Comparison of ENCODE assay signal across 15 cellular contexts in the genomic region with DNA sequence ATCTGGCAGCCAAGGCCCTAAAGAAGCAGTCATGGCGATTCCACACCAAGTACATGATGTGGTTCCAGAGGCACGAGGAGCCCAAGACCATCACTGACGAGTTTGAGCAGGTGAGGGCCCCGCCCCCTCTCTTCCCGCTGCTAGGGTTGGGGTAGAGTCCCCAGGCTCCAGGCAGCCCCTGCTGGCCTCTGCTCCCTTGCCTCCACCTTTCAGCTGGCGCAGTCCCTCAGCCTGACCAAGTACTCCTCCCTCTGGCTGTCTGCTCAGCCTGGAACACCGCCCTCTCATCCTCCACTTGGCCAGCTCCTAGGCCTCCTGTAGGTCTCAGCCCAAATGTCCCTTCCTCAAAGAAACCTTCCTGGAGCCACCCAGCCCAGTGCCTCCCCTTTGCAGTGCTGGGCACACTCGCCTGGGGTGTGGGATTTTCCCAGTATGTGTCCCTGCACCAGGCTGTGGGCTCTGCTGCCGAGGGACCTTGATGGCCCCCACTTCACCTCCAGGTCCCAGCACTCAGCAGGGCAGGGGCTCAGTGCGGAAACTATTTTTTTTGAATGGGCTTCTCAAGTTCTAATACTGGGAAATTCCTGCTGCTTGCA. TPM values are rescaled to one million over a fixed set of nuclear protein-coding genes. Genes with fewer than 3 reads are reported as not detected.
DNase-seq lines count a peak whose midpoint lies in the region; ATAC-seq and TF ChIP-seq lines count a peak whose summit lies in the region.
"Had no signal": no experiment of that assay in that cellular context is flagged by ENCODE, and none has a peak within 500 bp of the region (broad histone marks: within the 10 kb centered on the region; RNA-seq: fewer than 3 reads in every experiment).

No MANE protein-coding gene starts in this region.

- H3K4me2 ChIP-seq in fibroblast of lung (ENCODE audit: extremely low read depth, insufficient read depth, low read length), result no peak overlapping the region

- H3K4me1 ChIP-seq in left ventricle myocardium inferior (peaks cover 19% of the 10 kb centered on the region), fibroblast of lung (ENCODE audit: control insufficient read depth, extremely low read depth, insufficient read depth, low read length) (peaks cover 18% of the 10 kb centered on the region), stomach smooth muscle (ENCODE audit: control insufficient read depth, insufficient read depth, low read length) (peaks cover 17% of the 10 kb centered on the region)
- H3K4me1 ChIP-seq: BE2C had no signal

- H3K9me3 ChIP-seq in left ventricle myocardium inferior (replicated peaks) (no peaks in the 10 kb centered on the region), fibroblast of lung (ENCODE audit: control insufficient read depth, insufficient read depth, low read depth, low read length) (no peaks in the 10 kb centered on the region), stomach smooth muscle (ENCODE audit: control insufficient read depth in 2 of 2, low read length in 2 of 2) (no peaks in the 10 kb centered on the region)
- H3K9me3 ChIP-seq: BE2C had no signal

- H3K27me3 ChIP-seq in left ventricle myocardium inferior (ENCODE audit: low read depth), result no peaks in the 10 kb centered on the region
- H3K27me3 ChIP-seq in fibroblast of lung (ENCODE audit: control insufficient read depth, insufficient read depth, low read length), result no peaks in the 10 kb centered on the region
- no peaks in the 10 kb centered on the region for H3K27me3 ChIP-seq in stomach smooth muscle (ENCODE audit: control insufficient read depth in 1 of 2, insufficient read depth in 2 of 2, low read length in 2 of 2)
- H3K27me3 ChIP-seq: BE2C had no signal

- peaks cover 6% of the 10 kb centered on the region for H3K79me2 ChIP-seq in fibroblast of lung (ENCODE audit: control insufficient read depth, insufficient read depth, low read length)

- peak overlapping the region; percentile 50 to 82 for H3K27ac Mint-ChIP-seq in T-cell

- ATAC-seq in left ventricle myocardium superior (no peak), T-cell (replicated peaks in 1 of 4) (no peak)

- CTCF ChIA-PET in T-cell (lab: Charles Lee), result no interaction called here

- peaks cover 37 to 46% (median 43%) of the 10 kb centered on the region in 3 donors for H3K4me1 Mint-ChIP-seq in T-cell
- H3K4me1 Mint-ChIP-seq: endodermal cell had no signal

- POLR2A ChIA-PET in T-cell (lab: Charles Lee), result no interaction called here

- no peaks in the 10 kb centered on the region for H4K20me1 ChIP-seq in fibroblast of lung (ENCODE audit: control insufficient read depth, extremely low read depth, insufficient read depth, low read length)

- H3K4me3 ChIP-seq in left ventricle myocardium inferior (no peak overlapping the region), fibroblast of lung (replicated peaks in 1 of 4; ENCODE audit: control extremely low read depth in 1 of 4, insufficient read depth in 1 of 4, low read depth in 3 of 4, low read length in 4 of 4) (no peak overlapping the region), stomach smooth muscle (ENCODE audit: low read length in 2 of 2) (no peak overlapping the region)

- H3K36me3 ChIP-seq in left ventricle myocardium inferior (peaks cover 94% of the 10 kb centered on the region), fibroblast of lung (ENCODE audit: control insufficient read depth, insufficient read depth, low read length) (peaks cover 48% of the 10 kb centered on the region), stomach smooth muscle (ENCODE audit: control insufficient read depth in 2 of 2, insufficient read depth in 2 of 2, low read length in 2 of 2) (peaks cover 55 to 62% of the 10 kb centered on the region in 2 donors)

- H3K27ac ChIP-seq in left ventricle myocardium inferior (replicated peaks) (peak overlapping the region; percentile 27), fibroblast of lung (ENCODE audit: insufficient read depth, low read length) (peak overlapping the region; percentile 44), stomach smooth muscle (ENCODE audit: low read length) (peak overlapping the region; percentile 6)

- H3K36me3 Mint-ChIP-seq in T-cell, result peaks cover 60% of the 10 kb centered on the region

- H2AFZ ChIP-seq in fibroblast of lung (ENCODE audit: low read length), result no peak overlapping the region

- peak overlapping the region in 1 of 3 donors; percentile 60 for H3K4me3 Mint-ChIP-seq in T-cell
- H3K4me3 Mint-ChIP-seq: activated T-helper 1 cell treated with anti-CD3 and anti-CD28 coated beads, Interleukin-12 subunit alpha, Interleukin-12 subunit beta, Interleukin-2, Interleukin-4 antibody, amounts not matched to agents 30 ng/mL and 10 ng/mL and 1 ng/mL, durations not matched to agents 14 hours and 24 hours and 36 hours; endodermal cell had no signal

- no peak for TF ChIP-seq CTCF in left ventricle myocardium inferior (IDR thresholded peaks at IDR 0.05; ENCODE audit: borderline replicate concordance)
- no peak for TF ChIP-seq CTCF in fibroblast of lung (conservative IDR thresholded peaks at IDR 0.05 in 1 of 2, IDR thresholded peaks at IDR 0.05 in 1 of 2; ENCODE audit: low read depth in 1 of 2, low read length in 2 of 2)

- H3K9ac ChIP-seq in fibroblast of lung (ENCODE audit: insufficient read depth, low read length) (no peak overlapping the region), stomach smooth muscle (ENCODE audit: low read length in 2 of 2) (no peak overlapping the region)

- DNase-seq in left ventricle myocardium inferior (no peak), left ventricle myocardium superior (no peak), T-cell (no peak), fibroblast of lung (ENCODE audit: low read depth in 2 of 2) (no peak), COLO668 (lab: John Stamatoyannopoulos, UW; ENCODE audit: unreplicated experiment) (no peak), DMS114 treated with DMSO at 0.1 percent for 48 hours (lab: John Stamatoyannopoulos, UW; ENCODE audit: unreplicated experiment) (no peak), OCI-M2 (lab: John Stamatoyannopoulos, UW; ENCODE audit: unreplicated experiment) (no peak)
- DNase-seq: activated CD4-positive, alpha-beta T cell treated with anti-CD3 and anti-CD28 coated beads for 1 hour; BE2C; endodermal cell; NCI-H1105 treated with DMSO at 0.1 percent for 48 hours; stimulated activated CD4-positive, alpha-beta T cell treated with anti-CD3 and anti-CD28 coated beads, Interleukin-1b, Interleukin-23, amount 100 ng/mL, for 48 hours; stimulated activated CD8-positive, alpha-beta memory T cell treated with anti-CD3 and anti-CD28 coated beads, Interleukin-4, amount 100 ng/mL, for 48 hours had no signal

- no peaks in the 10 kb centered on the region for H3K27me3 Mint-ChIP-seq in T-cell

- H3K9me3 Mint-ChIP-seq in T-cell, result no peaks in the 10 kb centered on the region
- H3K9me3 Mint-ChIP-seq: activated T-helper 1 cell treated with anti-CD3 and anti-CD28 coated beads, Interleukin-12 subunit alpha, Interleukin-12 subunit beta, Interleukin-2, Interleukin-4 antibody, amounts not matched to agents 30 ng/mL and 10 ng/mL and 1 ng/mL, durations not matched to agents 14 hours and 24 hours and 36 hours; endodermal cell had no signal

- intact Hi-C loops in left ventricle myocardium inferior (cut with micrococcal nuclease) (no loop called here), left ventricle myocardium superior (cut with micrococcal nuclease) (no loop called here)

RNA-seq across cellular contexts. Expression of a gene that starts 5.7 kb away (rescaled TPM):
- 7.3 TPM for total RNA-seq in left ventricle myocardium inferior
- total RNA-seq in left ventricle myocardium superior, result 5.9 TPM
- total RNA-seq in T-cell, result 10 to 100 TPM in 4 of 5 donors, 1 to 10 TPM in 1; 8.4 to 21.5 (median 19.2) TPM
- 6.7 and 7.3 TPM in 2 replicates for total RNA-seq in fibroblast of lung
- polyA plus RNA-seq in fibroblast of lung, result 3.2 and 3.5 TPM in 2 replicates
- 6.2 and 7.2 TPM in 2 replicates for polyA plus RNA-seq in fibroblast of lung (2012)
- not detected in 2 replicates for polyA minus RNA-seq in fibroblast of lung (ENCODE audit: low replicate concordance)

RNA-seq across cellular contexts. Expression of a gene that starts 16.3 kb away (rescaled TPM):
- total RNA-seq in left ventricle myocardium inferior (19.5 TPM), left ventricle myocardium superior (23.2 TPM), T-cell (10 to 100 TPM; 45.9 to 83.1 (median 77.0) TPM), fibroblast of lung (6.2 and 10.4 TPM in 2 replicates)
- 10.7 and 19.5 TPM in 2 replicates for polyA plus RNA-seq in fibroblast of lung
- polyA plus RNA-seq in fibroblast of lung (2012), result 26.7 and 41.6 TPM in 2 replicates
- 62.9 and 74.0 TPM in 2 replicates for polyA minus RNA-seq in fibroblast of lung (ENCODE audit: low replicate concordance)

RNA-seq across cellular contexts. Expression of a gene that starts 19.1 kb away (rescaled TPM):
- total RNA-seq in left ventricle myocardium inferior (2.2 TPM), left ventricle myocardium superior (1.7 TPM), T-cell (1 to 10 TPM in 4 of 5 donors, under 1 TPM in 1; 0.78 to 2.6 (median 1.4) TPM), fibroblast of lung (0.26 and 0.33 TPM in 2 replicates)
- 0.25 and 0.59 TPM in 2 replicates for polyA plus RNA-seq in fibroblast of lung
- polyA plus RNA-seq in fibroblast of lung (2012), result 0.58 and 1.7 TPM in 2 replicates
- 0.43 TPM in 1 of 2 replicates, not detected in the other for polyA minus RNA-seq in fibroblast of lung (ENCODE audit: low replicate concordance)

RNA-seq across cellular contexts. Expression of a gene that starts 35.6 kb away (rescaled TPM):
- total RNA-seq in left ventricle myocardium inferior, result 12.2 TPM
- total RNA-seq in left ventricle myocardium superior, result 14.8 TPM
- 10 to 100 TPM; 24.0 to 44.8 (median 38.9) TPM for total RNA-seq in T-cell
- 25.2 and 41.1 TPM in 2 replicates for total RNA-seq in fibroblast of lung
- polyA plus RNA-seq in fibroblast of lung, result 28.6 and 42.0 TPM in 2 replicates
- polyA plus RNA-seq in fibroblast of lung (2012), result 80.8 and 130 TPM in 2 replicates
- polyA minus RNA-seq in fibroblast of lung (ENCODE audit: low replicate concordance), result 79.6 and 123 TPM in 2 replicates

RNA-seq across cellular contexts. Expression of a gene that starts 37.3 kb away (rescaled TPM):
- total RNA-seq in left ventricle myocardium inferior (16.2 TPM), left ventricle myocardium superior (18.5 TPM), T-cell (10 to 100 TPM in 4 of 5 donors, 1 to 10 TPM in 1; 9.5 to 28.5 (median 23.5) TPM), fibroblast of lung (57.8 and 61.6 TPM in 2 replicates)
- polyA plus RNA-seq in fibroblast of lung, result 22.5 and 30.5 TPM in 2 replicates
- polyA plus RNA-seq in fibroblast of lung (2012), result 35.7 and 54.4 TPM in 2 replicates
- polyA minus RNA-seq in fibroblast of lung (ENCODE audit: low replicate concordance), result 51.2 and 71.5 TPM in 2 replicates
